11 cellular contexts compared by ENCODE assay signal in the genomic region with DNA sequence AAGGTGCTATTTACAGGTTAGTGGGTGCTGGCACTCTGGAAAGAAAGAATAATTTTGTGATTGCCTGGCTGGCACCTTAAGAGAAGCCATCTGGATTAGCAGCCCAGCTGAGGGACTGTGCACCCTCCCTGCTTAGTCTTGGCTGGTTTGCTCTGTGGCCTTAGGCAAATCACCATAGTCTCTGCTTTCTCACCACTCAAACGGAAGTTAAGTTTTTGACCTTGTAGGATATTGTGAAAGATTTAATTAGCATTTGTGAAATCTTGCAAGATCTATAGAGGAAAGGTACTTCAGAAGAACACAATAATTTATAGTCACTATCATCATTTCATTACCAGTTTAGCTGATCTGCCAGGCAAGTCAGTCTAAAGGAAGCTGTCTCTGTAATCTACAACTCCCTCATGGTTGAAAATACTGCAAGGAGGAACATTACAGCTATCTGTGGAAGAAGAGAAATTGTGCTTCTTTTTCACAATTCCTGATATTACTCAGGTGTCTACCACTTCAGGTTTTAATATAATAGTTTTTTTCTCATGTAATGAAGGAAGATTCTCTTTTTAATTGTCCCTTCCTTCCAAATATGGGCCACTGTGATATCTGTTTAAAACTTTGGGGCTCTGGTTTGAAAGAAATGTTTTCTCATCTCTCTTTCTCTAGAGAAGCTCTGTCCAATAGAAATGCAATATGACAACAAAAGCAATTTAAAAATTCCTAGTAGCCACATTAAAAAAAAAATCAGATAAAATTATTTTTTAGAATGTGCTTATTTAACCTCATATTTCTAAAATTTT.
DNase-seq lines count a peak whose midpoint lies in the region; ATAC-seq and TF ChIP-seq lines count a peak whose summit lies in the region.
"Had no signal": no experiment of that assay in that cellular context is flagged by ENCODE, and none has a peak within 500 bp of the region (broad histone marks: within the 10 kb centered on the region; RNA-seq: fewer than 3 reads in every experiment).

No MANE protein-coding gene starts in this region.

- H3K4me2 ChIP-seq in DOHH2 (ENCODE audit: low read length) (peak overlapping the region; percentile 77), OCI-LY3 (ENCODE audit: low read length) (peak overlapping the region; percentile 89)

- no peaks in the 10 kb centered on the region for H3K9me2 ChIP-seq in DOHH2 (replicated peaks; ENCODE audit: control insufficient read depth, low read length)

- ATAC-seq in GM19372 (IDR thresholded peaks at IDR 0.05; ENCODE audit: low read depth, unreplicated experiment), result peak; percentile 65
- ATAC-seq in HG03060 (IDR thresholded peaks at IDR 0.05; ENCODE audit: low read depth, unreplicated experiment), result peak; percentile 58
- ATAC-seq in activated naive CD4-positive, alpha-beta T cell treated with anti-CD3 and anti-CD28 coated beads, Interleukin-2, amount 50 U/mL, for 72 hours, result no peak
- ATAC-seq: heart right ventricle had no signal

- H2AFZ ChIP-seq in OCI-LY3 (ENCODE audit: low read depth, low read length), result 0 out of 2 replicates have a peak overlapping the region, but pooled peaks have one; percentile 38

- H3K9me3 ChIP-seq in DOHH2 (ENCODE audit: control insufficient read depth, insufficient read depth, low read length) (no peaks in the 10 kb centered on the region), OCI-LY3 (ENCODE audit: insufficient read depth, low read length) (no peaks in the 10 kb centered on the region)
- H3K9me3 ChIP-seq: heart right ventricle had no signal

- H3K9me3 Mint-ChIP-seq in activated naive CD4-positive, alpha-beta T cell treated with anti-CD3 and anti-CD28 coated beads, Interleukin-2, amount 50 U/mL, for 72 hours, result no peaks in the 10 kb centered on the region

- no peak for DNase-seq in activated naive CD4-positive, alpha-beta T cell treated with anti-CD3 and anti-CD28 coated beads, Interleukin-2, amount 50 U/mL, for 72 hours (ENCODE audit: low spot score in 2 of 2)
- no peak for DNase-seq in effector CD8-positive, alpha-beta T cell (lab: John Stamatoyannopoulos, UW)
- DNase-seq in activated CD4-positive, CD25-positive, alpha-beta regulatory T cell (lab: John Stamatoyannopoulos, UW), result no peak
- no peak for DNase-seq in cerebellum (ENCODE audit: low spot score)
- DNase-seq: heart right ventricle, posterior cingulate gyrus had no signal

- H3F3A ChIP-seq in DOHH2 (ENCODE audit: control insufficient read depth, insufficient read depth), result peaks cover 4% of the 10 kb centered on the region; the same call in 1 of the 2 replicates

- H3K27ac ChIP-seq in DOHH2 (ENCODE audit: low read depth, low read length) (peak overlapping the region; percentile 75), OCI-LY3 (ENCODE audit: low read length) (peak overlapping the region; percentile 85)
- H3K27ac ChIP-seq: C4-2B had no signal

- no peak overlapping the region for H3K27ac Mint-ChIP-seq in activated naive CD4-positive, alpha-beta T cell treated with anti-CD3 and anti-CD28 coated beads, Interleukin-2, amount 50 U/mL, for 72 hours

- H3K36me3 ChIP-seq in DOHH2 (ENCODE audit: control insufficient read depth, low read length) (no peaks in the 10 kb centered on the region), OCI-LY3 (replicated peaks; ENCODE audit: low read depth, low read length) (no peaks in the 10 kb centered on the region)
- H3K36me3 ChIP-seq: heart right ventricle had no signal

- H3K36me3 Mint-ChIP-seq in activated naive CD4-positive, alpha-beta T cell treated with anti-CD3 and anti-CD28 coated beads, Interleukin-2, amount 50 U/mL, for 72 hours, result no peaks in the 10 kb centered on the region

- H3K27me3 ChIP-seq in DOHH2 (ENCODE audit: control insufficient read depth, low read length) (no peaks in the 10 kb centered on the region), OCI-LY3 (ENCODE audit: low read depth, low read length) (no peaks in the 10 kb centered on the region; the same call in 1 of the 2 replicates)
- H3K27me3 ChIP-seq: heart right ventricle had no signal

- H3K4me3 ChIP-seq in DOHH2 (ENCODE audit: low read length) (peak overlapping the region; percentile 57), OCI-LY3 (ENCODE audit: low read length) (peak overlapping the region; percentile 55)
- H3K4me3 ChIP-seq: heart right ventricle had no signal

- H3K4me1 ChIP-seq in DOHH2 (ENCODE audit: control insufficient read depth, low read length) (peaks cover 58% of the 10 kb centered on the region), OCI-LY3 (ENCODE audit: low read length) (peaks cover 50% of the 10 kb centered on the region)

- H3K79me2 ChIP-seq in DOHH2 (ENCODE audit: control insufficient read depth, low read length) (no peaks in the 10 kb centered on the region), OCI-LY3 (ENCODE audit: low read length) (no peaks in the 10 kb centered on the region)

- H4K20me1 ChIP-seq in DOHH2 (ENCODE audit: control insufficient read depth, insufficient read depth, low read depth, low read length) (no peaks in the 10 kb centered on the region), OCI-LY3 (ENCODE audit: insufficient read depth, low read length) (no peaks in the 10 kb centered on the region)

- no peak for TF ChIP-seq CTCF in DOHH2 (IDR thresholded peaks at IDR 0.05; ENCODE audit: low read depth, low read length, poor library complexity, severe bottlenecking)
- TF ChIP-seq CTCF in OCI-LY3 (IDR thresholded peaks at IDR 0.05; ENCODE audit: low read depth, low read length), result no peak

- H3K9ac ChIP-seq in OCI-LY3 (ENCODE audit: low read length), result peak overlapping the region; percentile 46; the same call in 1 of the 2 replicates

Comparison
In these comparisons a context has a peak if more than half of its experiments do, and no peak if none do; other contexts are left out.
1. ATAC-seq: peak in GM19372 (single experiment) and HG03060 (single experiment); none in activated naive CD4-positive, alpha-beta T cell treated with anti-CD3 and anti-CD28 coated beads, Interleukin-2, amount 50 U/mL, for 72 hours (0 of 2).